13 cellular contexts compared by ENCODE assay signal in genomic region chr11:9962722-9963121, GRCh38.
DNase-seq lines count a peak whose midpoint lies in the region; ATAC-seq, FAIRE-seq and TF ChIP-seq lines count a peak whose summit lies in the region.
"Had no signal": no experiment of that assay in that cellular context is flagged by ENCODE, and none has a peak within 500 bp of the region (broad histone marks: within the 10 kb centered on the region; RNA-seq: fewer than 3 reads in every experiment).

No MANE protein-coding gene starts in this region.

- H3K9me3 ChIP-seq in OCI-LY7 (ENCODE audit: low read length) (no peaks in the 10 kb centered on the region), small intestine (ENCODE audit: control insufficient read depth, low read depth) (no peaks in the 10 kb centered on the region), trophoblast cell (ENCODE audit: insufficient read depth, low read depth, low read length) (no peaks in the 10 kb centered on the region)
- no peaks in the 10 kb centered on the region for H3K9me3 ChIP-seq in CD8-positive, alpha-beta memory T cell (ENCODE audit: low read length)

- H4K91ac ChIP-seq in trophoblast cell (ENCODE audit: low read depth, low read length) = no peak overlapping the region

- no peaks in the 10 kb centered on the region for H3K9me2 ChIP-seq in OCI-LY7 (ENCODE audit: insufficient read depth, low read length)

- no peak overlapping the region for H3K23ac ChIP-seq in trophoblast cell (ENCODE audit: low read length)

- no peaks in the 10 kb centered on the region for H3K27me3 Mint-ChIP-seq in CD8-positive, alpha-beta memory T cell

- H2AFZ ChIP-seq in OCI-LY7 (ENCODE audit: low read length) = no peak overlapping the region
- no peak overlapping the region for H2AFZ ChIP-seq in trophoblast cell (ENCODE audit: insufficient read depth, low read length, poor library complexity)

- no peak overlapping the region for H3K18ac ChIP-seq in trophoblast cell (ENCODE audit: low read length)

- no peaks in the 10 kb centered on the region for H3K79me1 ChIP-seq in trophoblast cell (ENCODE audit: low read length)

- no peak overlapping the region for H3K4ac ChIP-seq in trophoblast cell (ENCODE audit: low read depth, low read length)

- H3K27ac ChIP-seq in OCI-LY7 (ENCODE audit: low read depth, low read length, poor library complexity, severe bottlenecking) (no peak overlapping the region), small intestine (ENCODE audit: low read depth in 1 of 2, low read length in 1 of 2) (no peak overlapping the region), trophoblast cell (ENCODE audit: low read depth, low read length) (no peak overlapping the region)
- no peak overlapping the region for H3K27ac ChIP-seq in CD8-positive, alpha-beta memory T cell (ENCODE audit: low read depth, low read length)
- H3K27ac ChIP-seq: skin epidermis had no signal

- H3K79me2 ChIP-seq in OCI-LY7 (ENCODE audit: insufficient read depth, low read depth, low read length) = no peaks in the 10 kb centered on the region
- no peaks in the 10 kb centered on the region for H3K79me2 ChIP-seq in trophoblast cell (ENCODE audit: control insufficient read depth, insufficient read depth, low read length, poor library complexity)

- ATAC-seq in GM18520 (IDR thresholded peaks at IDR 0.05; ENCODE audit: unreplicated experiment) (peak; percentile 58), GM21423 (IDR thresholded peaks at IDR 0.05; ENCODE audit: unreplicated experiment) (peak; percentile 97), HG03025 (IDR thresholded peaks at IDR 0.05; ENCODE audit: low FRiP score, unreplicated experiment) (peak; percentile 94), esophagus mucosa (no peak)
- ATAC-seq: activated T-cell treated with anti-CD3 and anti-CD28 coated beads, Interleukin-2, amount 50 U/mL, for 72 hours; CD8-positive, alpha-beta T cell had no signal

- no TSS peak for BruUV-seq in OCI-LY7 (replicated peaks; lab: Mats Ljungman, UMichigan)

- H3K4me1 ChIP-seq in OCI-LY7 (ENCODE audit: insufficient read depth, low read length, poor library complexity, severe bottlenecking) = peaks cover 9% of the 10 kb centered on the region
- no peaks in the 10 kb centered on the region for H3K4me1 ChIP-seq in small intestine (ENCODE audit: control insufficient read depth in 2 of 2, insufficient read depth in 1 of 2, low read depth in 1 of 2, low read length in 1 of 2)
- H3K4me1 ChIP-seq in CD8-positive, alpha-beta memory T cell (ENCODE audit: insufficient read depth, low read length) = no peaks in the 10 kb centered on the region
- H3K4me1 ChIP-seq in trophoblast cell (ENCODE audit: control insufficient read depth in 1 of 2, insufficient read depth in 2 of 2, low read length in 2 of 2) = no peaks in the 10 kb centered on the region

- no peak overlapping the region for H4K12ac ChIP-seq in trophoblast cell (ENCODE audit: low read depth, low read length)

- no peak overlapping the region for H2BK120ac ChIP-seq in trophoblast cell (ENCODE audit: insufficient read depth, low read length, poor library complexity)

- H3K4me3 ChIP-seq in OCI-LY7 (ENCODE audit: low read depth, low read length, poor library complexity, severe bottlenecking) = no peak overlapping the region
- H3K4me3 ChIP-seq in small intestine (ENCODE audit: low read depth in 1 of 2, low read length in 2 of 2) = no peak overlapping the region
- no peak overlapping the region for H3K4me3 ChIP-seq in CD8-positive, alpha-beta memory T cell (ENCODE audit: low read length)
- no peak overlapping the region for H3K4me3 ChIP-seq in trophoblast cell (ENCODE audit: low read depth, low read length)
- H3K4me3 ChIP-seq: skin epidermis had no signal

- H2BK5ac ChIP-seq in trophoblast cell (ENCODE audit: low read depth, low read length, poor library complexity) = no peak overlapping the region

- H3K9me3 Mint-ChIP-seq in CD8-positive, alpha-beta memory T cell = no peaks in the 10 kb centered on the region
- H3K9me3 Mint-ChIP-seq: activated T-cell treated with anti-CD3 and anti-CD28 coated beads, Interleukin-2, amount 50 U/mL, for 72 hours; CD8-positive, alpha-beta T cell had no signal

- H2AK5ac ChIP-seq in trophoblast cell (ENCODE audit: low read length) = no peak overlapping the region

- H3K27ac Mint-ChIP-seq in CD8-positive, alpha-beta memory T cell = no peak overlapping the region
- H3K27ac Mint-ChIP-seq: activated T-cell treated with anti-CD3 and anti-CD28 coated beads, Interleukin-2, amount 50 U/mL, for 72 hours; CD8-positive, alpha-beta T cell had no signal

- no peak for FAIRE-seq in small intestine (lab: Jason Lieb, UNC)

- H4K8ac ChIP-seq in trophoblast cell (ENCODE audit: low read depth, low read length) = no peak overlapping the region

- H3K27me3 ChIP-seq in small intestine (ENCODE audit: control insufficient read depth in 2 of 2, insufficient read depth in 2 of 2, low read length in 2 of 2) (no peaks in the 10 kb centered on the region), trophoblast cell (ENCODE audit: insufficient read depth, low read length) (no peaks in the 10 kb centered on the region)
- H3K27me3 ChIP-seq in CD8-positive, alpha-beta memory T cell (ENCODE audit: insufficient read depth, low read length, poor library complexity, severe bottlenecking) = no peaks in the 10 kb centered on the region

- no peaks in the 10 kb centered on the region for H3K4me1 Mint-ChIP-seq in CD8-positive, alpha-beta memory T cell

- no peak overlapping the region for H3K14ac ChIP-seq in trophoblast cell (ENCODE audit: low read length)

- H4K20me1 ChIP-seq in OCI-LY7 (ENCODE audit: insufficient read depth, low read length) = no peaks in the 10 kb centered on the region

- peaks cover 17 to 44% (median 26%) of the 10 kb centered on the region in 3 donors for H3K36me3 Mint-ChIP-seq in CD8-positive, alpha-beta memory T cell

- intact Hi-C loops in OCI-LY7 (cut with micrococcal nuclease; ENCODE audit: unreplicated experiment) = no loop called here

- POLR2A ChIA-PET in OCI-LY7 (lab: Charles Lee) = interaction anchor here (1.8 kb wide), 1 partner anchor 10 kb away, joined by 7 read pairs; no protein-coding TSS in a partner anchor
- POLR2A ChIA-PET in CD8-positive, alpha-beta memory T cell (lab: Charles Lee) = no interaction called here

- H3K36me3 ChIP-seq in OCI-LY7 (ENCODE audit: insufficient read depth, low read length) = no peaks in the 10 kb centered on the region
- H3K36me3 ChIP-seq in small intestine (ENCODE audit: control insufficient read depth in 2 of 2, insufficient read depth in 2 of 2, low read length in 2 of 2) = peaks cover 0 to 2% of the 10 kb centered on the region in 2 donors
- H3K36me3 ChIP-seq in CD8-positive, alpha-beta memory T cell (ENCODE audit: insufficient read depth, low read length) = no peaks in the 10 kb centered on the region
- H3K36me3 ChIP-seq in trophoblast cell (ENCODE audit: control insufficient read depth in 1 of 2, insufficient read depth in 2 of 2, low read length in 2 of 2) = peaks cover 7 to 14% of the 10 kb centered on the region in 2 experiments

- H3K4me2 ChIP-seq in OCI-LY7 (ENCODE audit: low read length) (no peak overlapping the region), trophoblast cell (ENCODE audit: low read length) (no peak overlapping the region)

- CTCF ChIA-PET in OCI-LY7 (lab: Charles Lee; ENCODE audit: unreplicated experiment) = no interaction called here
- CTCF ChIA-PET in CD8-positive, alpha-beta memory T cell (lab: Charles Lee) = no interaction called here

- H2BK12ac ChIP-seq in trophoblast cell (ENCODE audit: low read length) = no peak overlapping the region

- peak; percentile 34 for DNase-seq in OCI-LY7 (ENCODE audit: low spot score)
- no peak for DNase-seq in small intestine
- DNase-seq in CD8-positive, alpha-beta memory T cell = no peak
- no peak for DNase-seq in trophoblast cell
- DNase-seq: activated T-cell treated with anti-CD3 and anti-CD28 coated beads, Interleukin-2, amount 50 U/mL, for 72 hours; CD8-positive, alpha-beta T cell; NCI-H187 treated with DMSO at 0.1 percent for 48 hours; stimulated activated CD8-positive, alpha-beta memory T cell treated with anti-CD3 and anti-CD28 coated beads, Interleukin-4, amount 100 ng/mL, for 48 hours had no signal

- TF ChIP-seq CTCF in OCI-LY7 (conservative IDR thresholded peaks at IDR 0.05; ENCODE audit: low read length) = no peak

- no peak overlapping the region for H3K9ac ChIP-seq in trophoblast cell (ENCODE audit: low read length)

- no peak overlapping the region for H3K4me3 Mint-ChIP-seq in CD8-positive, alpha-beta memory T cell
- H3K4me3 Mint-ChIP-seq: activated T-cell treated with anti-CD3 and anti-CD28 coated beads, Interleukin-2, amount 50 U/mL, for 72 hours; CD8-positive, alpha-beta T cell had no signal
